18 cellular contexts compared by ENCODE assay signal in the genomic region with DNA sequence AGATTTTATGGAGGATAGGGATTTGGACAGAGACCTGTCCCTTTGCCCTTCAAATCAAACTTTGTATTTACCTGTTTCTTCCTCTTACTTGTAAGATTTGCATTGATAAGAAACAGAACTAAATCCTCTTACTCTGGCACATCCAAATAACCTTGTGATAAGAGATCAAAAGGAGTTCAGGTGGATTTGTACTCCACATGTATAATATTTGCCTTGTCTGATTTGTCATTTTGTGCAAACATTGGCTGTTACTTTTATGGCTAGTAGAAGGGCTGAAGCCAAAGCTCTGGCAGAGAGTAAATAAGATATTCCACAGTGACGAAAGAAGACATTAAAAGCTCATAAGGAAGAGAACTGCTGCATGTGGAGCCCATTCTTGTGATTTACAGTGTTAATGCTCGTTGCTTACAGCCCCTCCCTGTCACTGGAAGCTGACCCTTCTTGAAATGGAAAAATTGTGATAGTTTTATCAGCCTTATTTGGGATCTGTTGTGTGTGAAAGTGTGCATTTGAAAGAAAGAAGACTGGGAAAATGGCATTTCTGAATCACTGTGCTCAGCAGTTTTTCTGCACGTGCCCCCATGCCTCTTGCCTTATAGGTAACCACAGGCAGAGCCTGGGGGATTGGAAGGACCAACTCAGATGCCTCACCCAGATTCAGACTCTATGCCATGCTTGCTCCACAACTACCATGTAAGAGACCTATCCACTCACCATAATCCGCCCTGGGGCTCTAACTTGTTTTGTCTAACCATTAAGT.
DNase-seq lines count a peak whose midpoint lies in the region; ATAC-seq, FAIRE-seq and TF ChIP-seq lines count a peak whose summit lies in the region.
"Had no signal": no experiment of that assay in that cellular context is flagged by ENCODE, and none has a peak within 500 bp of the region (broad histone marks: within the 10 kb centered on the region; RNA-seq: fewer than 3 reads in every experiment).

No MANE protein-coding gene starts in this region.

- no peak for ATAC-seq in GM19328 (IDR thresholded peaks at IDR 0.05; ENCODE audit: unreplicated experiment)
- ATAC-seq in HG02798 (IDR thresholded peaks at IDR 0.05; ENCODE audit: poor library complexity, unreplicated experiment): no peak
- ATAC-seq in HG03045 (IDR thresholded peaks at IDR 0.05; ENCODE audit: unreplicated experiment): no peak
- ATAC-seq: K562 had no signal

- H3K36me3 Mint-ChIP-seq in progenitor cell of endocrine pancreas (ENCODE audit: insufficient read depth): peaks cover 3% of the 10 kb centered on the region

- FAIRE-seq in islet of Langerhans (lab: Jason Lieb, UNC): peak; percentile 100
- FAIRE-seq: H1, K562 had no signal

- H3K4me1 Mint-ChIP-seq in progenitor cell of endocrine pancreas (ENCODE audit: low read depth): peaks cover 14% of the 10 kb centered on the region

- no peak overlapping the region for H3K4me3 Mint-ChIP-seq in progenitor cell of endocrine pancreas (ENCODE audit: low read depth)
- H3K4me3 Mint-ChIP-seq: CD4-positive, alpha-beta T cell had no signal

- DNase-seq in DMS53 treated with DMSO at 0.1 percent for 48 hours (lab: John Stamatoyannopoulos, UW; ENCODE audit: unreplicated experiment) (peak; percentile 4), NCI-H1092 (lab: John Stamatoyannopoulos, UW) (peak; percentile 4), progenitor cell of endocrine pancreas (ENCODE audit: low spot score, unreplicated experiment) (no peak), NCI-H187 (lab: John Stamatoyannopoulos, UW) (no peak)
- DNase-seq: BE2C; Calu3; CD4-positive, alpha-beta T cell; NCI-H146; NCI-H2107; NCI-H2227 treated with DMSO at 0.1 percent for 48 hours; NCI-H526 treated with DMSO at 0.1 percent for 48 hours; SW 1271 had no signal

- peak overlapping the region; percentile 52 for H3K27ac Mint-ChIP-seq in progenitor cell of endocrine pancreas
- H3K27ac Mint-ChIP-seq: CD4-positive, alpha-beta T cell had no signal

- H3K9me3 Mint-ChIP-seq in progenitor cell of endocrine pancreas (ENCODE audit: low read depth): peaks cover 26% of the 10 kb centered on the region

- TF ChIP-seq CTCF in progenitor cell of endocrine pancreas (IDR thresholded peaks at IDR 0.05; ENCODE audit: unreplicated experiment): no peak

- H3K27me3 Mint-ChIP-seq in progenitor cell of endocrine pancreas: peaks cover 32% of the 10 kb centered on the region

Comparison
In these comparisons a context has a peak if more than half of its experiments do, and no peak if none do; other contexts are left out.
1. DNase-seq: peak in DMS53 treated with DMSO at 0.1 percent for 48 hours (single experiment) and NCI-H1092 (single experiment); none in progenitor cell of endocrine pancreas (single experiment) and NCI-H187 (0 of 2).